ENCODE assay signal across 1 cellular context in genomic region chr22:28268845-28269244, GRCh38.
TF ChIP-seq lines count a peak whose summit lies in the region.

No MANE protein-coding gene starts in this region.

TF ChIP-seq in HepG2, 621 proteins besides CTCF, POLR2A, EP300 and RAD21 (continued from another document):
- TF ChIP-seq, protein P1, sequence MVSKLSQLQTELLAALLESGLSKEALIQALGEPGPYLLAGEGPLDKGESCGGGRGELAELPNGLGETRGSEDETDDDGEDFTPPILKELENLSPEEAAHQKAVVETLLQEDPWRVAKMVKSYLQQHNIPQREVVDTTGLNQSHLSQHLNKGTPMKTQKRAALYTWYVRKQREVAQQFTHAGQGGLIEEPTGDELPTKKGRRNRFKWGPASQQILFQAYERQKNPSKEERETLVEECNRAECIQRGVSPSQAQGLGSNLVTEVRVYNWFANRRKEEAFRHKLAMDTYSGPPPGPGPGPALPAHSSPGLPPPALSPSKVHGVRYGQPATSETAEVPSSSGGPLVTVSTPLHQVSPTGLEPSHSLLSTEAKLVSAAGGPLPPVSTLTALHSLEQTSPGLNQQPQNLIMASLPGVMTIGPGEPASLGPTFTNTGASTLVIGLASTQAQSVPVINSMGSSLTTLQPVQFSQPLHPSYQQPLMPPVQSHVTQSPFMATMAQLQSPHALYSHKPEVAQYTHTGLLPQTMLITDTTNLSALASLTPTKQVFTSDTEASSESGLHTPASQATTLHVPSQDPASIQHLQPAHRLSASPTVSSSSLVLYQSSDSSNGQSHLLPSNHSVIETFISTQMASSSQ (IDR thresholded peaks at IDR 0.05; ENCODE audit: low read depth), result no peak
- TF ChIP-seq, protein P1 (CRISPR knock-in tag; IDR thresholded peaks at IDR 0.05; ENCODE audit: borderline replicate concordance), result no peak
